Comparison of ENCODE assay signal across 1 cellular context in genomic region chr2:8861797-8862196, GRCh38.
TF ChIP-seq lines count a peak whose summit lies in the region.

No MANE protein-coding gene starts in this region.

TF ChIP-seq in GM23338, 12 proteins besides CTCF, POLR2A, EP300 and RAD21 (continued from another document):
- TF ChIP-seq ZNF462 (CRISPR knock-in tag; IDR thresholded peaks at IDR 0.05): no peak
